8 cellular contexts compared by ENCODE assay signal in genomic region chr18:74148543-74149070, GRCh38. TPM values are rescaled to one million over a fixed set of nuclear protein-coding genes. Genes with fewer than 3 reads are reported as not detected.
DNase-seq lines count a peak whose midpoint lies in the region; ATAC-seq and TF ChIP-seq lines count a peak whose summit lies in the region.

No MANE protein-coding gene starts in this region.

- peak overlapping the region; percentile 68 for H3K27ac ChIP-seq in RWPE2 (ENCODE audit: poor library complexity, severe bottlenecking)
- peak overlapping the region; percentile 76 for H3K27ac ChIP-seq in skeletal muscle tissue (ENCODE audit: low read depth, low read length)

- H3K27me3 ChIP-seq in HAP-1 (ENCODE audit: low read depth), result no peaks in the 10 kb centered on the region; the same call in 1 of the 2 replicates
- no peaks in the 10 kb centered on the region for H3K27me3 ChIP-seq in RWPE2 (ENCODE audit: insufficient read depth, poor library complexity, severe bottlenecking)
- no peaks in the 10 kb centered on the region for H3K27me3 ChIP-seq in skeletal muscle tissue (ENCODE audit: control insufficient read depth in 3 of 3, insufficient read depth in 3 of 3, low read length in 3 of 3)

- no peak for TF ChIP-seq CTCF in GM12865 (IDR thresholded peaks at IDR 0.05; ENCODE audit: insufficient read depth, low read depth, low read length, missing control alignments)
- TF ChIP-seq CTCF in RWPE2 (IDR thresholded peaks at IDR 0.05; ENCODE audit: poor library complexity, severe bottlenecking), result no peak
- TF ChIP-seq CTCF in fibroblast of pulmonary artery (IDR thresholded peaks at IDR 0.05; ENCODE audit: low read length, missing control alignments), result no peak

- no peak for DNase-seq in GM12865 (ENCODE audit: low read depth)
- DNase-seq in HAP-1 (ENCODE audit: low spot score in 2 of 2), result no peak
- no peak for DNase-seq in RWPE2 (ENCODE audit: low spot score)
- DNase-seq in fibroblast of pulmonary artery (ENCODE audit: low read depth), result no peak
- DNase-seq in germinal center (ENCODE audit: low spot score), result no peak
- DNase-seq in activated CD4-positive, CD25-positive, alpha-beta regulatory T cell (lab: John Stamatoyannopoulos, UW), result no peak
- DNase-seq in KG1 (lab: John Stamatoyannopoulos, UW), result no peak

- no peak for ATAC-seq in RWPE2 (ENCODE audit: low read depth)

- H3K4me1 ChIP-seq in HAP-1, result peaks cover 26% of the 10 kb centered on the region
- peaks cover 14% of the 10 kb centered on the region for H3K4me1 ChIP-seq in RWPE2 (ENCODE audit: insufficient read depth, poor library complexity, severe bottlenecking)
- H3K4me1 ChIP-seq in skeletal muscle tissue (ENCODE audit: control insufficient read depth in 3 of 3, insufficient read depth in 3 of 3, low read length in 3 of 3), result peaks cover 40 to 48% (median 44%) of the 10 kb centered on the region in 3 donors

- in situ Hi-C loops in HAP-1 (cut with MboI; ENCODE audit: low sequenced_read_pairs), result no loop called here

- H3K4me3 ChIP-seq in GM12865 (ENCODE audit: low read depth, low read length) (peak overlapping the region; percentile 97), HAP-1 (peak overlapping the region; percentile 90), RWPE2 (ENCODE audit: severe bottlenecking) (peak overlapping the region; percentile 57), fibroblast of pulmonary artery (replicated peaks; ENCODE audit: low read depth, low read length) (peak overlapping the region; percentile 100), skeletal muscle tissue (ENCODE audit: low read length in 3 of 3) (peak overlapping the region; percentile 81 to 99 (median 96))

- H3K36me3 ChIP-seq in HAP-1 (replicated peaks), result peaks cover 15% of the 10 kb centered on the region
- H3K36me3 ChIP-seq in RWPE2 (ENCODE audit: low read depth), result peaks cover 32% of the 10 kb centered on the region
- peaks cover 5 to 10% (median 9%) of the 10 kb centered on the region in 3 donors for H3K36me3 ChIP-seq in skeletal muscle tissue (ENCODE audit: control insufficient read depth in 3 of 3, insufficient read depth in 3 of 3, low read length in 3 of 3)

- H3K9ac ChIP-seq in skeletal muscle tissue (ENCODE audit: low read depth in 1 of 3, low read length in 3 of 3), result peak overlapping the region; percentile 86 to 99 (median 88)

- peaks cover 3% of the 10 kb centered on the region; the same call in 1 of the 2 replicates for H3K9me3 ChIP-seq in HAP-1
- H3K9me3 ChIP-seq in RWPE2 (ENCODE audit: severe bottlenecking), result no peaks in the 10 kb centered on the region
- no peaks in the 10 kb centered on the region for H3K9me3 ChIP-seq in skeletal muscle tissue (ENCODE audit: control insufficient read depth in 3 of 3, low read length in 3 of 3)

RNA-seq across cellular contexts. Expression of gene TIMM21, which starts 0.3 kb away (rescaled TPM):
- total RNA-seq in skeletal muscle tissue, result 19.8 TPM

RNA-seq across cellular contexts. Expression of gene FBXO15, which starts 1.0 kb away (rescaled TPM):
- total RNA-seq in skeletal muscle tissue, result 1.0 TPM
